ENCODE assay signal across 1 cellular context in genomic region chrX:49701323-49701722, GRCh38.
TF ChIP-seq lines count a peak whose summit lies in the region.

No MANE protein-coding gene starts in this region.

TF ChIP-seq in HEK293, 187 proteins besides CTCF, POLR2A, EP300 and RAD21 (continued from another document):
- TF ChIP-seq AEBP2 (tag by site-specific recombination; IDR thresholded peaks at IDR 0.05; ENCODE audit: borderline replicate concordance): no peak
TF ChIP-seq in HEK293: peak in this region for 3.
